Comparison of ENCODE assay signal across 7 cellular contexts in the genomic region with DNA sequence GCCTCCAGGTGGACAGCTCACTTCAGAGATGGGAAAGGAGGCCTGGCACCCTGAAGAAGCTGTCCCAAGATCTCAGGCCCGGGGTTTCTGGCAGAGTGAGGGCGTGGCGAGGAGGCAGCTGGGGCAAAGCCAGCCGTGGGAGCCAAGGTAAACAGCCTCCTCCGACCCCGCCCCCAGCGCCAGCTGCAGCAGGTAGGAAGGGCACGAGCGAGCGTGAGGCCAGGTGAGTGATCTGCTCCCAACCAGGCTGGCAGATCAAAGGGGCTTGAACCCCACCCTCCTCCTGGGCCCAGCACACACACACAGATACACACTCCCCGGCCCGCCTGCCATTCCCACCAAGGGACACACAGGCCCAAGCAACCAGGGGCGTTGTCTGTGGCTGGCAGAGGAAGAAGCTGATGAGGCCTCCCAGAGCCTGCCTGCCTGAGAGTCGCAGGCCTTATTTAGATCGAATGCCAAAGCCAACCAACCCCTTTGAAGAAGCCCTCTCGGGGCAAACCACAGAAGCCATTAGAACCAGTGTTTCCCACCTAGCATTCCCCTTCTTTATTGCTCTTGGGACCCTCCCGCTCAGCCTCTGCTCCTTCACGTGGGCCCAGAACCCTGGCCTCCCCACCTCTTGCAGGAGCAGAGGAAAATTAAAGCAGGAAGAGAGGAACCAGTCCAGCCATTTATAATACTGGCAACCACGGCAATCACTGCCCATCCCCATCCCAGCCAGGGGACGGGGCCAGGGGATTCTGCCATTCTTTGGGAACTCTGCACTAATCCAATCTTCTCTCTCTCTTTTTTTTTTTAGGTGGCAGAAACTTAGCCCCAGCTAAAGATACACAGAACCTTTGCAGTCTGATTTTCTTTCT. TPM values are rescaled to one million over a fixed set of nuclear protein-coding genes. Genes with fewer than 3 reads are reported as not detected.
DNase-seq lines count a peak whose midpoint lies in the region; ATAC-seq and TF ChIP-seq lines count a peak whose summit lies in the region.

No MANE protein-coding gene starts in this region.

- peak overlapping the region; percentile 64; the same call in 1 of the 2 replicates for H3K27ac ChIP-seq in MM.1S (ENCODE audit: low read length)
- peak overlapping the region; percentile 4 for H3K27ac ChIP-seq in foreskin keratinocyte
- H3K27ac ChIP-seq in skin epidermis, result peak overlapping the region in 18 of 21 experiments; percentile 34 to 92 (median 79)
- no peak overlapping the region for H3K27ac ChIP-seq in smooth muscle cell (ENCODE audit: low read depth)
- no peak overlapping the region for H3K27ac ChIP-seq in OCI-LY7 (ENCODE audit: low read depth, low read length, poor library complexity, severe bottlenecking)

- peak; percentile 14 for ATAC-seq in foreskin keratinocyte

- H3K4me2 ChIP-seq in MM.1S (ENCODE audit: low read depth, low read length) (peak overlapping the region; percentile 62), smooth muscle cell (no peak overlapping the region), OCI-LY7 (ENCODE audit: low read length) (no peak overlapping the region)

- H3K9me3 ChIP-seq in MM.1S (replicated peaks; ENCODE audit: insufficient read depth, low read length), result no peaks in the 10 kb centered on the region
- no peaks in the 10 kb centered on the region for H3K9me3 ChIP-seq in smooth muscle cell (replicated peaks; ENCODE audit: low read depth)
- no peaks in the 10 kb centered on the region for H3K9me3 ChIP-seq in OCI-LY7 (ENCODE audit: low read length)

- H3K4me1 ChIP-seq in MM.1S (ENCODE audit: low read length) (peaks cover 52% of the 10 kb centered on the region), foreskin keratinocyte (peaks cover 26% of the 10 kb centered on the region), smooth muscle cell (ENCODE audit: low read depth) (peaks cover 31% of the 10 kb centered on the region), OCI-LY7 (ENCODE audit: insufficient read depth, low read length, poor library complexity, severe bottlenecking) (peaks cover 10% of the 10 kb centered on the region)

- H2AFZ ChIP-seq in MM.1S (ENCODE audit: low read length), result no peak overlapping the region
- no peak overlapping the region for H2AFZ ChIP-seq in smooth muscle cell (ENCODE audit: low read depth)
- no peak overlapping the region for H2AFZ ChIP-seq in OCI-LY7 (ENCODE audit: low read length)

- peaks cover 15% of the 10 kb centered on the region for H3F3A ChIP-seq in MM.1S (ENCODE audit: insufficient read depth, low read length)
- H3F3A ChIP-seq in smooth muscle cell (ENCODE audit: low read depth), result no peaks in the 10 kb centered on the region

- WGBS in smooth muscle cell (ENCODE audit: low lambda C conversion rate), result 78% methylated on average over 20 of the region's 20 CpGs

- POLR2A ChIA-PET in OCI-LY7 (lab: Charles Lee), result no interaction called here

- DNase-seq in MM.1S (peak; percentile 58), RPMI8226 (peak; percentile 93), foreskin keratinocyte (no peak), UCSD-AML1 (lab: John Stamatoyannopoulos, UW; ENCODE audit: unreplicated experiment) (no peak), smooth muscle cell (lab: John Stamatoyannopoulos, UW; ENCODE audit: unreplicated experiment) (no peak), OCI-LY7 (ENCODE audit: low spot score) (no peak)

- peak overlapping the region; percentile 44 for H3K9ac ChIP-seq in MM.1S (ENCODE audit: low read length)
- no peak overlapping the region for H3K9ac ChIP-seq in smooth muscle cell (ENCODE audit: low read depth)

- H3K27me3 ChIP-seq in MM.1S (replicated peaks; ENCODE audit: insufficient read depth, low read length), result peaks cover 6% of the 10 kb centered on the region; the same call in 1 of the 2 replicates
- H3K27me3 ChIP-seq in foreskin keratinocyte, result no peaks in the 10 kb centered on the region
- peaks cover 35% of the 10 kb centered on the region for H3K27me3 ChIP-seq in smooth muscle cell (ENCODE audit: low read depth)

- H3K9me2 ChIP-seq in MM.1S (replicated peaks; ENCODE audit: insufficient read depth, low read length) (no peaks in the 10 kb centered on the region), OCI-LY7 (ENCODE audit: insufficient read depth, low read length) (no peaks in the 10 kb centered on the region)

- H3K4me3 ChIP-seq in MM.1S (ENCODE audit: low read length) (peak overlapping the region; percentile 48; the same call in 1 of the 2 replicates), skin epidermis (peak overlapping the region in 4 of 7 experiments; percentile 2 to 51 (median 9)), smooth muscle cell (no peak overlapping the region), OCI-LY7 (ENCODE audit: low read depth, low read length, poor library complexity, severe bottlenecking) (no peak overlapping the region)

- H3K79me2 ChIP-seq in MM.1S (ENCODE audit: low read length), result peaks cover 55% of the 10 kb centered on the region
- no peaks in the 10 kb centered on the region for H3K79me2 ChIP-seq in smooth muscle cell (ENCODE audit: low read depth)
- no peaks in the 10 kb centered on the region for H3K79me2 ChIP-seq in OCI-LY7 (ENCODE audit: insufficient read depth, low read depth, low read length)

- CTCF ChIA-PET in OCI-LY7 (lab: Charles Lee; ENCODE audit: unreplicated experiment), result no interaction called here

- no TSS peak for BruUV-seq in OCI-LY7 (replicated peaks; lab: Mats Ljungman, UMichigan)

- TF ChIP-seq CTCF in MM.1S (IDR thresholded peaks at IDR 0.05; ENCODE audit: low read length), result no peak
- TF ChIP-seq CTCF in foreskin keratinocyte (conservative IDR thresholded peaks at IDR 0.05), result no peak
- TF ChIP-seq CTCF in smooth muscle cell (IDR thresholded peaks at IDR 0.05; ENCODE audit: borderline replicate concordance, insufficient read depth, poor library complexity, severe bottlenecking), result no peak
- TF ChIP-seq CTCF in OCI-LY7 (conservative IDR thresholded peaks at IDR 0.05; ENCODE audit: low read length), result no peak

- no peaks in the 10 kb centered on the region for H4K20me1 ChIP-seq in MM.1S (ENCODE audit: insufficient read depth, low read length)
- H4K20me1 ChIP-seq in smooth muscle cell (ENCODE audit: low read depth), result no peaks in the 10 kb centered on the region
- no peaks in the 10 kb centered on the region for H4K20me1 ChIP-seq in OCI-LY7 (ENCODE audit: insufficient read depth, low read length)

- intact Hi-C loops in OCI-LY7 (cut with micrococcal nuclease; ENCODE audit: unreplicated experiment), result no loop called here

- no peaks in the 10 kb centered on the region for H3K36me3 ChIP-seq in MM.1S (replicated peaks; ENCODE audit: insufficient read depth, low read length)
- H3K36me3 ChIP-seq in smooth muscle cell (ENCODE audit: low read depth), result no peaks in the 10 kb centered on the region
- H3K36me3 ChIP-seq in OCI-LY7 (ENCODE audit: insufficient read depth, low read length), result no peaks in the 10 kb centered on the region

RNA-seq across cellular contexts. Expression of a gene that starts 5.0 kb away (rescaled TPM):
- total RNA-seq in foreskin keratinocyte (10.9 and 12.8 TPM in 2 replicates), smooth muscle cell (1.9 and 2.1 TPM in 2 replicates), OCI-LY7 (2022) (0.13 and 0.27 TPM in 2 replicates)
- polyA plus RNA-seq in foreskin keratinocyte (9.8 and 12.0 TPM in 2 replicates), smooth muscle cell (0.31 and 3.0 TPM in 2 replicates)
- not detected in 2 replicates for total RNA-seq in OCI-LY7 (2014; rRNA removed; shearing (Covaris generic))

Comparison
In these comparisons a context has a peak if more than half of its experiments do, and no peak if none do; other contexts are left out.
1. DNase-seq: peak in MM.1S (single experiment) and RPMI8226 (single experiment); none in foreskin keratinocyte (0 of 2), UCSD-AML1 (single experiment), smooth muscle cell (single experiment) and OCI-LY7 (single experiment).
2. H3K27ac ChIP-seq: peak in MM.1S (single experiment), foreskin keratinocyte (single experiment) and skin epidermis (18 of 21); none in smooth muscle cell (single experiment) and OCI-LY7 (single experiment).
3. H3K4me3 ChIP-seq: peak in MM.1S (single experiment) and skin epidermis (4 of 7); none in smooth muscle cell (single experiment) and OCI-LY7 (single experiment).